In the genomic region with DNA sequence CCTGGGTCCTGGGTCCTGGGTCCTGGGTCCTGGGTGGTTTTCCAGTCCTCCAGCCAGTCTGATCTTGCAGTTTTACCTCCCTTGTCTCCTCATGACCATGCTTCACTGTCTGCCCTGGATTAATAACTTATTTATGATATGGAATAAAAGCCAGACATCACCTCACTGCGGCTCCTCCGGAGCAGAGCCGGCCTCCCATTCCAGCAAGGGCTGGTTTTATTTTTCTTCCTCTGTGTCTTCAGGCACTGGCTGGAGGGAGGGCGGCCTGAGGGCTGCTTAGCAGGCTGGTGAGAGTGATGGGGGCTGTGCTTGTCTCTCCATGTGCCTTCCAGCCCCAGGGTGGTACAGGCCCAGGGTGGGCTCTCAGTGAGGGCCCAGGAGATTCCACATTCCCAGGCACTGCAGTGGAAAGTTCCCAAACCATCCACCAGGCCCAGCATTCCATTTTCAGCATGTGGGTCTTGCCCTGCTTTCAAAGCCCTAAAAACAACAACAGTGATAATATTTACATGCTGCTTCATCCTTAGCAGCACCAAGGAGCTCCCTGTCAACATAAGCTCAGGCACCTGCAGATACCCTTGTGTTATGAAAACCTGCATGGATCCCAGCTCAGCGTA, we compare ENCODE assay signal across 17 cellular contexts. TPM values are rescaled to one million over a fixed set of nuclear protein-coding genes. Genes with fewer than 3 reads are reported as not detected.
"Had no signal": no experiment of that assay in that cellular context is flagged by ENCODE, and none has a peak within 500 bp of the region (broad histone marks: within the 10 kb centered on the region; RNA-seq: fewer than 3 reads in every experiment).

No MANE protein-coding gene starts in this region.

- H3K27ac ChIP-seq: colonic mucosa, pancreas, thyroid gland, uterus had no signal

- H3K27me3 Mint-ChIP-seq: activated naive CD8-positive, alpha-beta T cell; natural killer cell treated with Interleukin-12 subunit alpha and Interleukin-12 subunit beta and Interleukin-15 and Interleukin-18, amount 100 ng/mL, for 72 hours had no signal

- H3K36me3 Mint-ChIP-seq: activated naive CD8-positive, alpha-beta T cell; natural killer cell treated with Interleukin-12 subunit alpha and Interleukin-12 subunit beta and Interleukin-15 and Interleukin-18, amount 100 ng/mL, for 72 hours had no signal

- H3K4me1 ChIP-seq: colonic mucosa, pancreas, thyroid gland, uterus had no signal

- H3K9me3 Mint-ChIP-seq: activated T-cell treated with anti-CD3 and anti-CD28 coated beads, Interleukin-2, amount 50 U/mL, for 4 hours; natural killer cell treated with Interleukin-12 subunit alpha and Interleukin-12 subunit beta and Interleukin-15 and Interleukin-18, amount 100 ng/mL, for 72 hours; T-helper 2 cell treated with Interferon-gamma antibody and Interleukin-4, amounts not matched to agents 5 μg/mL and 100 μg/mL, for 36 hours had no signal

- H3K27me3 ChIP-seq: colonic mucosa, pancreas, thyroid gland, uterus had no signal

- H3K9me3 ChIP-seq: colonic mucosa, pancreas, thyroid gland, uterus had no signal

- H3K4me3 Mint-ChIP-seq: activated naive CD8-positive, alpha-beta T cell; activated T-cell treated with anti-CD3 and anti-CD28 coated beads, Interleukin-2, amount 50 U/mL, for 4 hours; natural killer cell treated with Interleukin-12 subunit alpha and Interleukin-12 subunit beta and Interleukin-15 and Interleukin-18, amount 100 ng/mL, for 72 hours; T-helper 2 cell treated with Interferon-gamma antibody and Interleukin-4, amounts not matched to agents 5 μg/mL and 100 μg/mL, for 36 hours had no signal

- ATAC-seq: activated T-cell treated with anti-CD3 and anti-CD28 coated beads, Interleukin-2, amount 50 U/mL, for 4 hours; left cardiac atrium; natural killer cell treated with Interleukin-12 subunit alpha and Interleukin-12 subunit beta and Interleukin-15 and Interleukin-18, amount 100 ng/mL, for 72 hours; pancreas had no signal

- H3K36me3 ChIP-seq: colonic mucosa, pancreas, thyroid gland, uterus had no signal

- H3K27ac Mint-ChIP-seq: activated naive CD8-positive, alpha-beta T cell; natural killer cell treated with Interleukin-12 subunit alpha and Interleukin-12 subunit beta and Interleukin-15 and Interleukin-18, amount 100 ng/mL, for 72 hours; T-helper 2 cell treated with Interferon-gamma antibody and Interleukin-4, amounts not matched to agents 5 μg/mL and 100 μg/mL, for 36 hours had no signal

- H3K4me3 ChIP-seq: colonic mucosa, lung, pancreas, thyroid gland, uterus had no signal

- DNase-seq: activated CD4-positive, alpha-beta T cell treated with anti-CD3 and anti-CD28 coated beads, Interleukin-2, amount 50 U/mL, for 48 hours; activated CD4-positive, CD25-positive, alpha-beta regulatory T cell treated with anti-CD3 and anti-CD28 coated beads, Interleukin-2, amount 50 U/mL, for 72 hours; activated gamma-delta T cell; activated T-cell treated with anti-CD3 and anti-CD28 coated beads, Interleukin-2, amount 50 U/mL, for 4 hours; colonic mucosa; effector CD8-positive, alpha-beta T cell; left cardiac atrium; pancreas; stimulated activated CD4-positive, alpha-beta T cell treated with anti-CD3 and anti-CD28 coated beads, Interleukin-15, amount 100 ng/mL, for 24 hours; stimulated activated CD4-positive, alpha-beta T cell treated with anti-CD3 and anti-CD28 coated beads, Interleukin-4, amount 100 ng/mL, for 4 hours; SW 1271; thyroid gland; uterus had no signal

RNA-seq across cellular contexts. Expression of gene ADAMTS14, which starts 12.6 kb away (rescaled TPM):
- total RNA-seq: thyroid gland had no signal
